Comparison of ENCODE assay signal across 1 cellular context in the genomic region with DNA sequence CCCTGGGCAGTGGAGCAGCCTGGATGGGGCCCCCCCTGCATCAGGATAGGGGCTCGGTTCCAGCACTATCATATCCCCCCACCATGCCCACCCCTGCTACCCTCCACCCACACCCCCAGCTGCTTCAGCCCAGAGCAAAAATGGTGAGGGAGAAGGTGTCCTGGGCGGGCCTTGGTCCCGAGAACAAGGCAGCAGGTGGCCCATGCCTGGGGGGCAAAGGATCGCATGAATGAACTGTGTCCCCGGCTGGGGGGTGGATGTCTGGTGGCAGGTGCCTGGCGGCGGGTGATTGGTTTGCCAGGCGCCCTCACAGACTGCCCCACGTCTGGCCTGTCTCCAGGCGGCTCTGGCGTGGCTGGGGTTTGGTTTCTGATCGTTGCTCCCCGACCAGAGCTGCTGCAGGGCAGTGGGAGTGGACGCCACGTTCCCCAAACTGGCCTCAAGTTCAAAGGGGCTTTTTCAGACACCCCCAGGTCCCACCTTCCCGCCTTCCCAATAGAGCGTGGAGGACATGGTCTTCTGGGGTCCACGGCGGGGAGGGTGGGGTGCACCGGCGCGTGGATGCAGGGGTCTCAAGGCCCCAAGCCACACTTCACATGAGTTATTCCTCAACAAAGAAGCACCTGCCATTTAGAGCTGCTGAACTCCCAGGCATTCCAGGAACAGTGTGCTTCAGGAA.
TF ChIP-seq lines count a peak whose summit lies in the region.

No MANE protein-coding gene starts in this region.

TF ChIP-seq in H1, 55 proteins besides CTCF, POLR2A, EP300 and RAD21:
- TF ChIP-seq SP1 (IDR thresholded peaks at IDR 0.05; ENCODE audit: low read depth, low read length) (no peak), CBX8 (IDR thresholded peaks at IDR 0.05; ENCODE audit: borderline replicate concordance, low read depth, low read length) (no peak), CHD1 (IDR thresholded peaks at IDR 0.05; ENCODE audit: low read depth, low read length) (no peak), TBP (IDR thresholded peaks at IDR 0.05; ENCODE audit: low read depth, low read length) (no peak), TEAD4 (IDR thresholded peaks at IDR 0.05; ENCODE audit: low read depth, low read length) (no peak), RNF2 (IDR thresholded peaks at IDR 0.05; ENCODE audit: borderline replicate concordance, low read depth, low read length, missing control alignments, poor library complexity, severe bottlenecking) (no peak), RFX5 (IDR thresholded peaks at IDR 0.05; ENCODE audit: borderline replicate concordance, low read depth, low read length) (no peak), SAP30 (IDR thresholded peaks at IDR 0.05; ENCODE audit: insufficient read depth, insufficient replicate concordance, low read length) (no peak)
- TF ChIP-seq, protein P1, sequence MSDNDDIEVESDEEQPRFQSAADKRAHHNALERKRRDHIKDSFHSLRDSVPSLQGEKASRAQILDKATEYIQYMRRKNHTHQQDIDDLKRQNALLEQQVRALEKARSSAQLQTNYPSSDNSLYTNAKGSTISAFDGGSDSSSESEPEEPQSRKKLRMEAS (IDR thresholded peaks at IDR 0.05), result no peak
- TF ChIP-seq, protein P2, sequence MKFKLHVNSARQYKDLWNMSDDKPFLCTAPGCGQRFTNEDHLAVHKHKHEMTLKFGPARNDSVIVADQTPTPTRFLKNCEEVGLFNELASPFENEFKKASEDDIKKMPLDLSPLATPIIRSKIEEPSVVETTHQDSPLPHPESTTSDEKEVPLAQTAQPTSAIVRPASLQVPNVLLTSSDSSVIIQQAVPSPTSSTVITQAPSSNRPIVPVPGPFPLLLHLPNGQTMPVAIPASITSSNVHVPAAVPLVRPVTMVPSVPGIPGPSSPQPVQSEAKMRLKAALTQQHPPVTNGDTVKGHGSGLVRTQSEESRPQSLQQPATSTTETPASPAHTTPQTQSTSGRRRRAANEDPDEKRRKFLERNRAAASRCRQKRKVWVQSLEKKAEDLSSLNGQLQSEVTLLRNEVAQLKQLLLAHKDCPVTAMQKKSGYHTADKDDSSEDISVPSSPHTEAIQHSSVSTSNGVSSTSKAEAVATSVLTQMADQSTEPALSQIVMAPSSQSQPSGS (IDR thresholded peaks at IDR 0.05; ENCODE audit: low read length), result no peak
